Comparison of ENCODE assay signal across 8 cellular contexts in the genomic region with DNA sequence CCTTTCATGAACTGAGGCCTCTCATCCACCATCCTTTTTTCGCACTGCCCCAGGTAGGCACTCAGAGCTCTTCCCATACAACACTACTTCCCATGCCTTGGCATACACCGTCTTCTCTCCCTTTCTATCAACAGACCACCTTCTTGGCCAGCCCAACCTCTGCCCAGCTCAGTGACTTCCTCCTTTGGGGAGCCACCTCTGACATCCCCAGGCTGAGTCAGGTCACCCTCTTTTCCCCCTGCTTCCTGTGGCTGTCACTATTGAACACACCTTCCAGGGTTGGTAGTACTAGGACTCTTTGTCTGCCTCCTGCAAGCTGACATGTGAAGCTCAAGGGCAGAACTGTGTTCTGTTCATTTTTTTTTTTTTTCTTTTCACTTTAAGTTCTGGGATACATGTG.
"Had no signal": no experiment of that assay in that cellular context is flagged by ENCODE, and none has a peak within 500 bp of the region (broad histone marks: within the 10 kb centered on the region; RNA-seq: fewer than 3 reads in every experiment).

No MANE protein-coding gene starts in this region.

- H3K4me3 ChIP-seq: GM23248, HAP-1 had no signal

- FAIRE-seq: HepG2 had no signal

- H3K27ac ChIP-seq: GM23248, HL-60 had no signal

- H3K4me1 ChIP-seq: HAP-1 had no signal

- DNase-seq: GM23248, GOT3, H7, HFFc6 had no signal

- H3K36me3 ChIP-seq: HAP-1 had no signal

- H3K9me3 Mint-ChIP-seq: HFFc6 had no signal

- ATAC-seq: HCT116, HepG2 had no signal

- H3K9ac ChIP-seq: GM23248 had no signal

- H2AFZ ChIP-seq: GM23248 had no signal

- H3K4me3 Mint-ChIP-seq: HFFc6 had no signal

- H3K27ac Mint-ChIP-seq: HFFc6 had no signal
